ENCODE assay signal across 8 cellular contexts in the genomic region with DNA sequence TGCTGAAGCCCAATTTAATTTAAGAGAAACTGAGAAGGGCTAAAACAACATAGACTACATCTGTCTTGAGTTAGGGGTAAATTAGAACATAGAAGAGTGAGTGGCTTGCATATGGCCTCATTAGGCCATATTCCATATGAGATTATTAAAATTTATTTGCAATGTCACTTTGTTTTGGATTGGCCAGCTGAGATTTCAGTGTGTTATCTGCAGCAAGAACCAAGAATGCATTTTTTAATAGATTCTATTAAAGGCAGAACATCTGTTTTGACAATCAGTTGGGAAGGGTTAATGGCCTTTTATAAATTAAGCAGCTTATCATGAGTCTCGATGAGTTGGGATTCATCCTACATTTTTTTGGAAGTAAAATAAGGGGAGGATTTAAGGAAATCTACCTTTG.
"Had no signal": no experiment of that assay in that cellular context is flagged by ENCODE, and none has a peak within 500 bp of the region (broad histone marks: within the 10 kb centered on the region; RNA-seq: fewer than 3 reads in every experiment).

No MANE protein-coding gene starts in this region.

- H3K27ac ChIP-seq: GM23248 had no signal

- H3K9me3 ChIP-seq: HAP-1 had no signal

- H3K9ac ChIP-seq: GM23248 had no signal

- H3K36me3 ChIP-seq: HAP-1 had no signal

- H3K4me3 ChIP-seq: GM23248, HAP-1, K562 had no signal

- H3K4me1 ChIP-seq: HAP-1 had no signal

- DNase-seq: GM23248, GOT3, H7, HFFc6, IMR-90 had no signal

- H2AFZ ChIP-seq: GM23248 had no signal

- ATAC-seq: HCT116, K562 had no signal
